Comparison of ENCODE assay signal across 13 cellular contexts in genomic region chr12:10409387-10409786, GRCh38. TPM values are rescaled to one million over a fixed set of nuclear protein-coding genes. Genes with fewer than 3 reads are reported as not detected.
DNase-seq lines count a peak whose midpoint lies in the region; ATAC-seq and TF ChIP-seq lines count a peak whose summit lies in the region.
"Had no signal": no experiment of that assay in that cellular context is flagged by ENCODE, and none has a peak within 500 bp of the region (broad histone marks: within the 10 kb centered on the region; RNA-seq: fewer than 3 reads in every experiment).

Gene KLRC4 (minus strand): TSS chr12:10409757. CDS start chr12:10409575, 182 bp downstream.

- peak within 1 kb of the TSS; percentile 66 for H3K27ac Mint-ChIP-seq in activated T-cell treated with anti-CD3 and anti-CD28 coated beads, Interleukin-2, amount 50 U/mL, for 24 hours
- H3K27ac Mint-ChIP-seq in stimulated activated naive CD8-positive, alpha-beta T cell treated with anti-CD3 and anti-CD28 coated beads, Interleukin-15, Interleukin-2, amounts not matched to agents 100 ng/mL and 50 ng/mL, for 24 hours = peak within 1 kb of the TSS; percentile 91

- DNase-seq in activated T-cell treated with anti-CD3 and anti-CD28 coated beads, Interleukin-2, amount 50 U/mL, for 24 hours = no peak
- no peak for DNase-seq in activated T-cell treated with anti-CD3 and anti-CD28 coated beads, Interleukin-2, amount 50 U/mL, for 1 hour
- peak; percentile 92 for DNase-seq in OCI-M1 (lab: John Stamatoyannopoulos, UW)
- DNase-seq in fibroblast of gingiva (ENCODE audit: low read depth) = peak; percentile 42
- no peak for DNase-seq in NCI-H226
- no peak for DNase-seq in H7
- no peak for DNase-seq in gastrocnemius medialis
- DNase-seq: activated CD4-positive, CD25-positive, alpha-beta regulatory T cell treated with anti-CD3 and anti-CD28 coated beads, Interleukin-2, amount 50 U/mL, for 72 hours; central memory CD4-positive, alpha-beta T cell; hypothalamus; NCI-H69 had no signal

- no peaks in the 10 kb centered on the region for H3K9me3 Mint-ChIP-seq in activated T-cell treated with anti-CD3 and anti-CD28 coated beads, Interleukin-2, amount 50 U/mL, for 24 hours
- H3K9me3 Mint-ChIP-seq in stimulated activated naive CD8-positive, alpha-beta T cell treated with anti-CD3 and anti-CD28 coated beads, Interleukin-15, Interleukin-2, amounts not matched to agents 100 ng/mL and 50 ng/mL, for 24 hours = no peaks in the 10 kb centered on the region

- peaks cover 6% of the 10 kb centered on the region for H3K27me3 Mint-ChIP-seq in activated T-cell treated with anti-CD3 and anti-CD28 coated beads, Interleukin-2, amount 50 U/mL, for 24 hours
- H3K27me3 Mint-ChIP-seq in stimulated activated naive CD8-positive, alpha-beta T cell treated with anti-CD3 and anti-CD28 coated beads, Interleukin-15, Interleukin-2, amounts not matched to agents 100 ng/mL and 50 ng/mL, for 24 hours = no peaks in the 10 kb centered on the region

- no peak within 1 kb of the TSS for H3K4me3 ChIP-seq in H7 (ENCODE audit: insufficient read depth, low read depth, low read length)
- H3K4me3 ChIP-seq in gastrocnemius medialis = no peak within 1 kb of the TSS
- H3K4me3 ChIP-seq: vagina had no signal

- H3K4me1 Mint-ChIP-seq in activated T-cell treated with anti-CD3 and anti-CD28 coated beads, Interleukin-2, amount 50 U/mL, for 24 hours (ENCODE audit: low read depth) = peaks cover 13% of the 10 kb centered on the region
- H3K4me1 Mint-ChIP-seq in stimulated activated naive CD8-positive, alpha-beta T cell treated with anti-CD3 and anti-CD28 coated beads, Interleukin-15, Interleukin-2, amounts not matched to agents 100 ng/mL and 50 ng/mL, for 24 hours (ENCODE audit: low read depth) = peaks cover 44% of the 10 kb centered on the region

- no peak for TF ChIP-seq POLR2A in gastrocnemius medialis (IDR thresholded peaks at IDR 0.05)

- no peaks in the 10 kb centered on the region for H3K4me1 ChIP-seq in gastrocnemius medialis
- H3K4me1 ChIP-seq: vagina had no signal

- H3K4me3 Mint-ChIP-seq in activated T-cell treated with anti-CD3 and anti-CD28 coated beads, Interleukin-2, amount 50 U/mL, for 24 hours = peak within 1 kb of the TSS; percentile 70
- H3K4me3 Mint-ChIP-seq in stimulated activated naive CD8-positive, alpha-beta T cell treated with anti-CD3 and anti-CD28 coated beads, Interleukin-15, Interleukin-2, amounts not matched to agents 100 ng/mL and 50 ng/mL, for 24 hours = peak within 1 kb of the TSS; percentile 92

- intact Hi-C loops in gastrocnemius medialis (cut with DNase I; ENCODE audit: low total_unique reads) = no loop called here

- H3K27me3 ChIP-seq in H7 (ENCODE audit: control insufficient read depth, insufficient read depth, low read length) (no peaks in the 10 kb centered on the region), gastrocnemius medialis (no peaks in the 10 kb centered on the region)
- H3K27me3 ChIP-seq: vagina had no signal

- TF ChIP-seq CTCF in gastrocnemius medialis (IDR thresholded peaks at IDR 0.05 in 4 of 5, conservative IDR thresholded peaks at IDR 0.05 in 1 of 5) = no peak

- H3K9me3 ChIP-seq in gastrocnemius medialis = no peaks in the 10 kb centered on the region
- H3K9me3 ChIP-seq: vagina had no signal

- ATAC-seq in gastrocnemius medialis = no peak

- H3K36me3 Mint-ChIP-seq in activated T-cell treated with anti-CD3 and anti-CD28 coated beads, Interleukin-2, amount 50 U/mL, for 24 hours (ENCODE audit: low read depth) = peaks cover 9% of the 10 kb centered on the region
- H3K36me3 Mint-ChIP-seq in stimulated activated naive CD8-positive, alpha-beta T cell treated with anti-CD3 and anti-CD28 coated beads, Interleukin-15, Interleukin-2, amounts not matched to agents 100 ng/mL and 50 ng/mL, for 24 hours (ENCODE audit: low read depth) = peaks cover 41% of the 10 kb centered on the region

- H3K36me3 ChIP-seq in H7 (replicated peaks; ENCODE audit: control insufficient read depth, insufficient read depth, low read length) (no peaks in the 10 kb centered on the region), gastrocnemius medialis (no peaks in the 10 kb centered on the region)
- H3K36me3 ChIP-seq: vagina had no signal

- no peak within 1 kb of the TSS for H3K27ac ChIP-seq in gastrocnemius medialis
- H3K27ac ChIP-seq: vagina had no signal

- in situ Hi-C loops in gastrocnemius medialis (cut with MboI; ENCODE audit: low sequenced_read_pairs in 4 of 4) = no loop called here

RNA-seq across cellular contexts. Expression of gene KLRC4, which starts in this region (rescaled TPM):
- total RNA-seq in H7 (2014; rRNA removed; shearing (Covaris generic)) = not detected in 2 replicates
- not detected for total RNA-seq in gastrocnemius medialis
- total RNA-seq: vagina had no signal

Comparison
In these comparisons a context has a peak if more than half of its experiments do, and no peak if none do; other contexts are left out.
1. DNase-seq: peak in OCI-M1 (single experiment) and fibroblast of gingiva (single experiment); none in activated T-cell treated with anti-CD3 and anti-CD28 coated beads, Interleukin-2, amount 50 U/mL, for 24 hours (single experiment), activated T-cell treated with anti-CD3 and anti-CD28 coated beads, Interleukin-2, amount 50 U/mL, for 1 hour (single experiment), NCI-H226 (single experiment), H7 (single experiment) and gastrocnemius medialis (0 of 2).